1 cellular context compared by ENCODE assay signal in the genomic region with DNA sequence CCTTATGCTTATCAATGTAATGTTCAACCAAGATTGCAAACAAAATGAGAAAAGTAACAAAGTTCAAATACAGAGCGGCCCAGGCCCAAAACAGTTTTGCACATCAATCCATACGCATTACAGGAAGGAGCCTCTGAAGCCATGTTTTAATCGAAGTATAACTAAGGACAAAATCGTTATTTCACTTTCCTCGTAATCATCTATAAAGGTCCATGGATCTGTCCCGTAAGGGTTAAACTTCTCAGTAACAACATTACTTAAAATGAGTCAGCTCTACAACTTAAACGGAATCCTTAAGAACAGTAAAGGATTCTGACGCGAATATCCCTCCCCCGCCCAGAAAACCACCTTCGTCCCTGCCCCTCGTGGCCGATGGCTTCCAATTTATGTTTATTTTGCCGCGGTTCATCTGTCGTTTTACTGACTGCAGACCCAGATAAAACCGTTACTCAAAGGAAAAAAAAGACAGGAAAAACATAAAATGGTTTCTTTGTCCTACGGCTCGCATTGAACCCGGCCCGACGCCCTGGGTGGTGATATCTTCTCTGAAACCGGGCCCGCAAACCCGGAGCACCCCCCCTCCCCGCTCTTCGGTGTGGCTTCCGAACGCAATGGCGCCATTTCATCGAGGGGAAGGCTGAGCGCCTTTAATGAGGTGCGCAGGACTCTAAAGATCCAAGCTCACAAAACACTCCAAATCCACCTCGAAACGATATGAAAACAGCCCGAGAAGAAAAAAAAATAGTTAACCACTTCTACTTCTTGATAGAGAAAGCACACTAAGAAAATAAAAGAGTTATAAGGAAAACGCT.
TF ChIP-seq lines count a peak whose summit lies in the region.

No MANE protein-coding gene starts in this region.

TF ChIP-seq in HepG2, 621 proteins besides CTCF, POLR2A, EP300 and RAD21 (continues in another document):
- TF ChIP-seq, protein P1, sequence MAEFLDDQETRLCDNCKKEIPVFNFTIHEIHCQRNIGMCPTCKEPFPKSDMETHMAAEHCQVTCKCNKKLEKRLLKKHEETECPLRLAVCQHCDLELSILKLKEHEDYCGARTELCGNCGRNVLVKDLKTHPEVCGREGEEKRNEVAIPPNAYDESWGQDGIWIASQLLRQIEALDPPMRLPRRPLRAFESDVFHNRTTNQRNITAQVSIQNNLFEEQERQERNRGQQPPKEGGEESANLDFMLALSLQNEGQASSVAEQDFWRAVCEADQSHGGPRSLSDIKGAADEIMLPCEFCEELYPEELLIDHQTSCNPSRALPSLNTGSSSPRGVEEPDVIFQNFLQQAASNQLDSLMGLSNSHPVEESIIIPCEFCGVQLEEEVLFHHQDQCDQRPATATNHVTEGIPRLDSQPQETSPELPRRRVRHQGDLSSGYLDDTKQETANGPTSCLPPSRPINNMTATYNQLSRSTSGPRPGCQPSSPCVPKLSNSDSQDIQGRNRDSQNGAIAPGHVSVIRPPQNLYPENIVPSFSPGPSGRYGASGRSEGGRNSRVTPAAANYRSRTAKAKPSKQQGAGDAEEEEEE (CRISPR knock-in tag; IDR thresholded peaks at IDR 0.05; ENCODE audit: borderline replicate concordance), result no peak
- TF ChIP-seq, protein P2, sequence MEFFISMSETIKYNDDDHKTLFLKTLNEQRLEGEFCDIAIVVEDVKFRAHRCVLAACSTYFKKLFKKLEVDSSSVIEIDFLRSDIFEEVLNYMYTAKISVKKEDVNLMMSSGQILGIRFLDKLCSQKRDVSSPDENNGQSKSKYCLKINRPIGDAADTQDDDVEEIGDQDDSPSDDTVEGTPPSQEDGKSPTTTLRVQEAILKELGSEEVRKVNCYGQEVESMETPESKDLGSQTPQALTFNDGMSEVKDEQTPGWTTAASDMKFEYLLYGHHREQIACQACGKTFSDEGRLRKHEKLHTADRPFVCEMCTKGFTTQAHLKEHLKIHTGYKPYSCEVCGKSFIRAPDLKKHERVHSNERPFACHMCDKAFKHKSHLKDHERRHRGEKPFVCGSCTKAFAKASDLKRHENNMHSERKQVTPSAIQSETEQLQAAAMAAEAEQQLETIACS (CRISPR knock-in tag; IDR thresholded peaks at IDR 0.05), result no peak; the same call in 1 of the 2 replicates
- TF ChIP-seq, protein P3, sequence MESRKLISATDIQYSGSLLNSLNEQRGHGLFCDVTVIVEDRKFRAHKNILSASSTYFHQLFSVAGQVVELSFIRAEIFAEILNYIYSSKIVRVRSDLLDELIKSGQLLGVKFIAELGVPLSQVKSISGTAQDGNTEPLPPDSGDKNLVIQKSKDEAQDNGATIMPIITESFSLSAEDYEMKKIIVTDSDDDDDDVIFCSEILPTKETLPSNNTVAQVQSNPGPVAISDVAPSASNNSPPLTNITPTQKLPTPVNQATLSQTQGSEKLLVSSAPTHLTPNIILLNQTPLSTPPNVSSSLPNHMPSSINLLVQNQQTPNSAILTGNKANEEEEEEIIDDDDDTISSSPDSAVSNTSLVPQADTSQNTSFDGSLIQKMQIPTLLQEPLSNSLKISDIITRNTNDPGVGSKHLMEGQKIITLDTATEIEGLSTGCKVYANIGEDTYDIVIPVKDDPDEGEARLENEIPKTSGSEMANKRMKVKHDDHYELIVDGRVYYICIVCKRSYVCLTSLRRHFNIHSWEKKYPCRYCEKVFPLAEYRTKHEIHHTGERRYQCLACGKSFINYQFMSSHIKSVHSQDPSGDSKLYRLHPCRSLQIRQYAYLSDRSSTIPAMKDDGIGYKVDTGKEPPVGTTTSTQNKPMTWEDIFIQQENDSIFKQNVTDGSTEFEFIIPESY (CRISPR knock-in tag; IDR thresholded peaks at IDR 0.05), result no peak
- no peak for TF ChIP-seq ZNF207 (IDR thresholded peaks at IDR 0.05; ENCODE audit: borderline replicate concordance)
- TF ChIP-seq, protein P4, sequence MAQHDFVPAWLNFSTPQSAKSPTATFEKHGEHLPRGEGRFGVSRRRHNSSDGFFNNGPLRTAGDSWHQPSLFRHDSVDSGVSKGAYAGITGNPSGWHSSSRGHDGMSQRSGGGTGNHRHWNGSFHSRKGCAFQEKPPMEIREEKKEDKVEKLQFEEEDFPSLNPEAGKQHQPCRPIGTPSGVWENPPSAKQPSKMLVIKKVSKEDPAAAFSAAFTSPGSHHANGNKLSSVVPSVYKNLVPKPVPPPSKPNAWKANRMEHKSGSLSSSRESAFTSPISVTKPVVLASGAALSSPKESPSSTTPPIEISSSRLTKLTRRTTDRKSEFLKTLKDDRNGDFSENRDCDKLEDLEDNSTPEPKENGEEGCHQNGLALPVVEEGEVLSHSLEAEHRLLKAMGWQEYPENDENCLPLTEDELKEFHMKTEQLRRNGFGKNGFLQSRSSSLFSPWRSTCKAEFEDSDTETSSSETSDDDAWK (CRISPR knock-in tag; IDR thresholded peaks at IDR 0.05), result no peak
- TF ChIP-seq ZNF564 (CRISPR knock-in tag; IDR thresholded peaks at IDR 0.05), result 0 out of 2 replicates have a peak, but pooled peaks have one; percentile 47
- TF ChIP-seq NR1H2 (CRISPR knock-in tag; IDR thresholded peaks at IDR 0.05; ENCODE audit: borderline replicate concordance, low read depth), result no peak
- TF ChIP-seq, protein P5, sequence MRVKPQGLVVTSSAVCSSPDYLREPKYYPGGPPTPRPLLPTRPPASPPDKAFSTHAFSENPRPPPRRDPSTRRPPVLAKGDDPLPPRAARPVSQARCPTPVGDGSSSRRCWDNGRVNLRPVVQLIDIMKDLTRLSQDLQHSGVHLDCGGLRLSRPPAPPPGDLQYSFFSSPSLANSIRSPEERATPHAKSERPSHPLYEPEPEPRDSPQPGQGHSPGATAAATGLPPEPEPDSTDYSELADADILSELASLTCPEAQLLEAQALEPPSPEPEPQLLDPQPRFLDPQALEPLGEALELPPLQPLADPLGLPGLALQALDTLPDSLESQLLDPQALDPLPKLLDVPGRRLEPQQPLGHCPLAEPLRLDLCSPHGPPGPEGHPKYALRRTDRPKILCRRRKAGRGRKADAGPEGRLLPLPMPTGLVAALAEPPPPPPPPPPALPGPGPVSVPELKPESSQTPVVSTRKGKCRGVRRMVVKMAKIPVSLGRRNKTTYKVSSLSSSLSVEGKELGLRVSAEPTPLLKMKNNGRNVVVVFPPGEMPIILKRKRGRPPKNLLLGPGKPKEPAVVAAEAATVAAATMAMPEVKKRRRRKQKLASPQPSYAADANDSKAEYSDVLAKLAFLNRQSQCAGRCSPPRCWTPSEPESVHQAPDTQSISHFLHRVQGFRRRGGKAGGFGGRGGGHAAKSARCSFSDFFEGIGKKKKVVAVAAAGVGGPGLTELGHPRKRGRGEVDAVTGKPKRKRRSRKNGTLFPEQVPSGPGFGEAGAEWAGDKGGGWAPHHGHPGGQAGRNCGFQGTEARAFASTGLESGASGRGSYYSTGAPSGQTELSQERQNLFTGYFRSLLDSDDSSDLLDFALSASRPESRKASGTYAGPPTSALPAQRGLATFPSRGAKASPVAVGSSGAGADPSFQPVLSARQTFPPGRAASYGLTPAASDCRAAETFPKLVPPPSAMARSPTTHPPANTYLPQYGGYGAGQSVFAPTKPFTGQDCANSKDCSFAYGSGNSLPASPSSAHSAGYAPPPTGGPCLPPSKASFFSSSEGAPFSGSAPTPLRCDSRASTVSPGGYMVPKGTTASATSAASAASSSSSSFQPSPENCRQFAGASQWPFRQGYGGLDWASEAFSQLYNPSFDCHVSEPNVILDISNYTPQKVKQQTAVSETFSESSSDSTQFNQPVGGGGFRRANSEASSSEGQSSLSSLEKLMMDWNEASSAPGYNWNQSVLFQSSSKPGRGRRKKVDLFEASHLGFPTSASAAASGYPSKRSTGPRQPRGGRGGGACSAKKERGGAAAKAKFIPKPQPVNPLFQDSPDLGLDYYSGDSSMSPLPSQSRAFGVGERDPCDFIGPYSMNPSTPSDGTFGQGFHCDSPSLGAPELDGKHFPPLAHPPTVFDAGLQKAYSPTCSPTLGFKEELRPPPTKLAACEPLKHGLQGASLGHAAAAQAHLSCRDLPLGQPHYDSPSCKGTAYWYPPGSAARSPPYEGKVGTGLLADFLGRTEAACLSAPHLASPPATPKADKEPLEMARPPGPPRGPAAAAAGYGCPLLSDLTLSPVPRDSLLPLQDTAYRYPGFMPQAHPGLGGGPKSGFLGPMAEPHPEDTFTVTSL (CRISPR knock-in tag; IDR thresholded peaks at IDR 0.05; ENCODE audit: borderline replicate concordance), result 0 out of 2 replicates have a peak, but pooled peaks have one; percentile 7
- no peak for TF ChIP-seq KDM4B (CRISPR knock-in tag; IDR thresholded peaks at IDR 0.05)
- peak; percentile 68 for TF ChIP-seq RBFOX2 (IDR thresholded peaks at IDR 0.05; ENCODE audit: low read depth, low read length)
- TF ChIP-seq WIZ (CRISPR knock-in tag; IDR thresholded peaks at IDR 0.05), result no peak
- no peak for TF ChIP-seq PHF20 (CRISPR knock-in tag; IDR thresholded peaks at IDR 0.05)
- no peak for TF ChIP-seq ZNF17 (CRISPR knock-in tag; IDR thresholded peaks at IDR 0.05)
- peak; percentile 4 for TF ChIP-seq XRCC5 (optimal IDR thresholded peaks at IDR 0.05; ENCODE audit: low read length)
- no peak for TF ChIP-seq RARG (CRISPR knock-in tag; IDR thresholded peaks at IDR 0.05; ENCODE audit: low read depth)
- no peak for TF ChIP-seq ATAD3A (CRISPR knock-in tag; IDR thresholded peaks at IDR 0.05)
- TF ChIP-seq CHD2 (IDR thresholded peaks at IDR 0.05; ENCODE audit: low read depth, low read length), result no peak
- TF ChIP-seq, protein P6, sequence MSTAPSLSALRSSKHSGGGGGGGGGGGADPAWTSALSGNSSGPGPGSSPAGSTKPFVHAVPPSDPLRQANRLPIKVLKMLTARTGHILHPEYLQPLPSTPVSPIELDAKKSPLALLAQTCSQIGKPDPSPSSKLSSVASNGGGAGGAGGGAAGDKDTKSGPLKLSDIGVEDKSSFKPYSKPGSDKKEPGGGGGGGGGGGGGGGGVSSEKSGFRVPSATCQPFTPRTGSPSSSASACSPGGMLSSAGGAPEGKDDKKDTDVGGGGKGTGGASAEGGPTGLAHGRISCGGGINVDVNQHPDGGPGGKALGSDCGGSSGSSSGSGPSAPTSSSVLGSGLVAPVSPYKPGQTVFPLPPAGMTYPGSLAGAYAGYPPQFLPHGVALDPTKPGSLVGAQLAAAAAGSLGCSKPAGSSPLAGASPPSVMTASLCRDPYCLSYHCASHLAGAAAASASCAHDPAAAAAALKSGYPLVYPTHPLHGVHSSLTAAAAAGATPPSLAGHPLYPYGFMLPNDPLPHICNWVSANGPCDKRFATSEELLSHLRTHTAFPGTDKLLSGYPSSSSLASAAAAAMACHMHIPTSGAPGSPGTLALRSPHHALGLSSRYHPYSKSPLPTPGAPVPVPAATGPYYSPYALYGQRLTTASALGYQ (CRISPR knock-in tag; IDR thresholded peaks at IDR 0.05), result peak; percentile 16; the same call in 1 of the 2 replicates
- TF ChIP-seq FOSL2 (CRISPR knock-in tag; IDR thresholded peaks at IDR 0.05), result no peak
- no peak for TF ChIP-seq ONECUT2 (CRISPR knock-in tag; IDR thresholded peaks at IDR 0.05)
- TF ChIP-seq KAT7 (CRISPR knock-in tag; IDR thresholded peaks at IDR 0.05; ENCODE audit: borderline replicate concordance), result peak; percentile 26; the same call in 1 of the 2 replicates
- 0 out of 2 replicates have a peak, but pooled peaks have one; percentile 50 for TF ChIP-seq ZBTB8A (CRISPR knock-in tag; IDR thresholded peaks at IDR 0.05; ENCODE audit: borderline replicate concordance, low read depth)
- no peak for TF ChIP-seq ZNF44 (CRISPR knock-in tag; IDR thresholded peaks at IDR 0.05)
- TF ChIP-seq ZNF383 (CRISPR knock-in tag; IDR thresholded peaks at IDR 0.05; ENCODE audit: borderline replicate concordance), result no peak
- TF ChIP-seq ZNF292 (CRISPR knock-in tag; IDR thresholded peaks at IDR 0.05; ENCODE audit: borderline replicate concordance, low read depth), result no peak
- no peak for TF ChIP-seq ZMYM3 (CRISPR knock-in tag; IDR thresholded peaks at IDR 0.05)
- TF ChIP-seq ZNF652 (CRISPR knock-in tag; IDR thresholded peaks at IDR 0.05; ENCODE audit: borderline replicate concordance, low read depth), result 0 out of 2 replicates have a peak, but pooled peaks have one; percentile 43
- no peak for TF ChIP-seq SMAD1 (CRISPR knock-in tag; IDR thresholded peaks at IDR 0.05; ENCODE audit: borderline replicate concordance, low read depth)
- no peak for TF ChIP-seq IRX3 (CRISPR knock-in tag; IDR thresholded peaks at IDR 0.05; ENCODE audit: borderline replicate concordance, low read depth)
- TF ChIP-seq MAZ (IDR thresholded peaks at IDR 0.05; ENCODE audit: borderline replicate concordance, low read depth, low read length), result no peak
- no peak for TF ChIP-seq MAZ (CRISPR knock-in tag; IDR thresholded peaks at IDR 0.05; ENCODE audit: low read depth)
- no peak for TF ChIP-seq MTA3 (CRISPR knock-in tag; IDR thresholded peaks at IDR 0.05)
- TF ChIP-seq ATF7-NPFF (CRISPR knock-in tag; IDR thresholded peaks at IDR 0.05; ENCODE audit: low read depth), result no peak
- TF ChIP-seq TCF7 (IDR thresholded peaks at IDR 0.05; ENCODE audit: low read depth), result peak; percentile 9; the same call in 1 of the 2 replicates
- no peak for TF ChIP-seq ERF (CRISPR knock-in tag; IDR thresholded peaks at IDR 0.05)
- no peak; the same call in 1 of the 2 replicates for TF ChIP-seq HNRNPL (IDR thresholded peaks at IDR 0.05; ENCODE audit: low read depth, low read length)
- TF ChIP-seq ZNF616 (CRISPR knock-in tag; IDR thresholded peaks at IDR 0.05; ENCODE audit: low read depth), result no peak
- TF ChIP-seq, protein P7, sequence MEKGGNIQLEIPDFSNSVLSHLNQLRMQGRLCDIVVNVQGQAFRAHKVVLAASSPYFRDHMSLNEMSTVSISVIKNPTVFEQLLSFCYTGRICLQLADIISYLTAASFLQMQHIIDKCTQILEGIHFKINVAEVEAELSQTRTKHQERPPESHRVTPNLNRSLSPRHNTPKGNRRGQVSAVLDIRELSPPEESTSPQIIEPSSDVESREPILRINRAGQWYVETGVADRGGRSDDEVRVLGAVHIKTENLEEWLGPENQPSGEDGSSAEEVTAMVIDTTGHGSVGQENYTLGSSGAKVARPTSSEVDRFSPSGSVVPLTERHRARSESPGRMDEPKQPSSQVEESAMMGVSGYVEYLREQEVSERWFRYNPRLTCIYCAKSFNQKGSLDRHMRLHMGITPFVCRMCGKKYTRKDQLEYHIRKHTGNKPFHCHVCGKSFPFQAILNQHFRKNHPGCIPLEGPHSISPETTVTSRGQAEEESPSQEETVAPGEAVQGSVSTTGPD (CRISPR knock-in tag; IDR thresholded peaks at IDR 0.05), result no peak
- no peak for TF ChIP-seq ISL2 (CRISPR knock-in tag; IDR thresholded peaks at IDR 0.05)
- no peak for TF ChIP-seq CEBPG (CRISPR knock-in tag; IDR thresholded peaks at IDR 0.05)
- TF ChIP-seq YEATS4 (CRISPR knock-in tag; IDR thresholded peaks at IDR 0.05; ENCODE audit: borderline replicate concordance), result no peak; the same call in none of the 2 replicates
- TF ChIP-seq ZZZ3 (CRISPR knock-in tag; IDR thresholded peaks at IDR 0.05; ENCODE audit: borderline replicate concordance), result no peak
